In the genomic region with DNA sequence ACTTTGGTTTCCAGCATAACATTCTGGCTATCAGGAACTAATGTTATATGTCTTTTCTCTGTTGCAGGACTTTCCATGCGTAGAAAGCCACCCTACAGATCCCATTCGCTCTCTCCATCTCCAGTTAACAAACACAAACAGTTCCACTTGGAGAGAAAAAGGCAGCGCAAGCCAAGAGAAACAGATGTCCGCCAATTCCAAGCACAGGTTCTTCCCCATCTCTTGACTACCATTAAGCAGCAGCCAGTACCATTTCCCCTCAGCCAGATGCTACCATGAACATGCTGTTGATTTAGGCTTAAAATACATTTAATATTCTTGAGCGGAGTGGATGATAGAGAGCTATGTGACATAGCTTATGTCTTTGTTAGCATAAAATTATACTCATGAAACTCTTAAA, we compare ENCODE assay signal across 19 cellular contexts. TPM values are rescaled to one million over a fixed set of nuclear protein-coding genes. Genes with fewer than 3 reads are reported as not detected.
DNase-seq lines count a peak whose midpoint lies in the region; ATAC-seq, FAIRE-seq and TF ChIP-seq lines count a peak whose summit lies in the region.
"Had no signal": no experiment of that assay in that cellular context is flagged by ENCODE, and none has a peak within 500 bp of the region (broad histone marks: within the 10 kb centered on the region; RNA-seq: fewer than 3 reads in every experiment).

No MANE protein-coding gene starts in this region.

- TF ChIP-seq RAD21 in HepG2 (CRISPR knock-in tag; IDR thresholded peaks at IDR 0.05): no peak

- H3K27ac ChIP-seq in HepG2 (ENCODE audit: extremely low read length, insufficient read depth, low read length) (no peak overlapping the region), right lobe of liver (no peak overlapping the region), mesendoderm (ENCODE audit: low read depth, low read length) (no peak overlapping the region)
- H3K27ac ChIP-seq: BLaER1 treated with 17β-estradiol and CSF1 and Interleukin-3, amounts not matched to agents 10 nM and 100 nM had no signal

- H3K56ac ChIP-seq in mesendoderm (ENCODE audit: low read length): no peak overlapping the region

- no peaks in the 10 kb centered on the region for H3K27me3 Mint-ChIP-seq in activated T-cell treated with anti-CD3 and anti-CD28 coated beads, Interleukin-2, amount 50 U/mL, for 24 hours
- no peaks in the 10 kb centered on the region for H3K27me3 Mint-ChIP-seq in activated T-cell treated with anti-CD3 and anti-CD28 coated beads, Interleukin-2, amount 50 U/mL, for 4 hours (ENCODE audit: low read depth)
- no peaks in the 10 kb centered on the region for H3K27me3 Mint-ChIP-seq in memory B cell
- H3K27me3 Mint-ChIP-seq: B cell; CD8-positive, alpha-beta memory T cell had no signal

- H3K79me2 ChIP-seq in HepG2 (ENCODE audit: insufficient read depth, low read length) (no peaks in the 10 kb centered on the region), mesendoderm (ENCODE audit: control insufficient read depth, insufficient read depth, low read length) (no peaks in the 10 kb centered on the region)

- no peak for DNase-seq in activated T-cell treated with anti-CD3 and anti-CD28 coated beads, Interleukin-2, amount 50 U/mL, for 24 hours
- no peak for DNase-seq in activated T-cell treated with anti-CD3 and anti-CD28 coated beads, Interleukin-2, amount 50 U/mL, for 4 hours
- DNase-seq in HepG2 (ENCODE audit: low spot score) (no peak), right lobe of liver (no peak), memory B cell (ENCODE audit: low spot score in 2 of 2) (no peak), mesendoderm (no peak), LoVo (ENCODE audit: low spot score) (no peak)
- DNase-seq: 8988T; CD8-positive, alpha-beta memory T cell; COR-L47; DMS 273 treated with DMSO at 0.1 percent for 48 hours; DMS53; DND-41; EL; H9 had no signal

- H3K36me3 Mint-ChIP-seq in activated T-cell treated with anti-CD3 and anti-CD28 coated beads, Interleukin-2, amount 50 U/mL, for 24 hours (ENCODE audit: low read depth): peaks cover 93% of the 10 kb centered on the region
- H3K36me3 Mint-ChIP-seq in activated T-cell treated with anti-CD3 and anti-CD28 coated beads, Interleukin-2, amount 50 U/mL, for 4 hours (ENCODE audit: insufficient read depth): peaks cover 66% of the 10 kb centered on the region
- peaks cover 41% of the 10 kb centered on the region for H3K36me3 Mint-ChIP-seq in memory B cell

- in situ Hi-C loops in HepG2 (cut with HindIII; ENCODE audit: extremely low pct_ligation_motif_present, low pct_unique_long_range_greater_than_20kb): loop anchor here (25.0 kb wide), 1 partner anchor 108 kb away; no protein-coding TSS in a partner anchor

- no peak for ATAC-seq in activated T-cell treated with anti-CD3 and anti-CD28 coated beads, Interleukin-2, amount 50 U/mL, for 4 hours
- ATAC-seq in HepG2: no peak
- no peak for ATAC-seq in right lobe of liver
- no peak for ATAC-seq in memory B cell (ENCODE audit: low read depth)
- ATAC-seq: GM12878 had no signal

- no peak overlapping the region for H3K4me3 ChIP-seq in HepG2 (replicated peaks in 1 of 3; ENCODE audit: insufficient read depth in 1 of 3, low read depth in 2 of 3, low read length in 3 of 3)
- no peak overlapping the region for H3K4me3 ChIP-seq in right lobe of liver
- H3K4me3 ChIP-seq in mesendoderm (ENCODE audit: low read length): no peak overlapping the region
- H3K4me3 ChIP-seq: BLaER1 treated with 17β-estradiol and CSF1 and Interleukin-3, amounts not matched to agents 10 nM and 100 nM; GM12878 had no signal

- H3K36me3 ChIP-seq in HepG2 (replicated peaks in 1 of 2; ENCODE audit: control insufficient read depth in 1 of 2, insufficient read depth in 2 of 2, low read length in 2 of 2) (peaks cover 37 to 88% of the 10 kb centered on the region in 2 experiments), right lobe of liver (peaks cover 18 to 97% (median 61%) of the 10 kb centered on the region in 4 donors), mesendoderm (ENCODE audit: control insufficient read depth, insufficient read depth, low read length) (peaks cover 14% of the 10 kb centered on the region)

- POLR2A ChIA-PET in HepG2 (lab: Yijun Ruan, JAX): no interaction called here

- no peak overlapping the region for H2BK15ac ChIP-seq in mesendoderm (replicated peaks; ENCODE audit: low read depth)

- H2BK120ac ChIP-seq in mesendoderm (ENCODE audit: low read depth, low read length): no peak overlapping the region

- FAIRE-seq in HepG2 (lab: Jason Lieb, UNC): no peak
- FAIRE-seq: GM12878, H1 had no signal

- H3K9ac ChIP-seq in HepG2 (ENCODE audit: insufficient read depth, low read depth, low read length) (no peak overlapping the region), mesendoderm (ENCODE audit: low read length) (no peak overlapping the region)
- H3K9ac ChIP-seq: BLaER1 treated with 17β-estradiol and CSF1 and Interleukin-3, amounts not matched to agents 10 nM and 100 nM had no signal

- no peak overlapping the region for H4K8ac ChIP-seq in mesendoderm (ENCODE audit: low read depth, low read length)

- H3K27me3 ChIP-seq in HepG2 (ENCODE audit: control insufficient read depth in 1 of 2, insufficient read depth in 2 of 2, low read length in 2 of 2) (no peaks in the 10 kb centered on the region), right lobe of liver (no peaks in the 10 kb centered on the region), mesendoderm (ENCODE audit: insufficient read depth, low read length, poor library complexity) (no peaks in the 10 kb centered on the region)
- H3K27me3 ChIP-seq: BLaER1 treated with 17β-estradiol and CSF1 and Interleukin-3, amounts not matched to agents 10 nM and 100 nM had no signal

- no peak overlapping the region for H3K4me3 Mint-ChIP-seq in activated T-cell treated with anti-CD3 and anti-CD28 coated beads, Interleukin-2, amount 50 U/mL, for 24 hours
- no peak overlapping the region for H3K4me3 Mint-ChIP-seq in activated T-cell treated with anti-CD3 and anti-CD28 coated beads, Interleukin-2, amount 50 U/mL, for 4 hours
- no peak overlapping the region for H3K4me3 Mint-ChIP-seq in memory B cell
- H3K4me3 Mint-ChIP-seq: B cell; CD8-positive, alpha-beta memory T cell; H9 had no signal

- H3K4me1 ChIP-seq in HepG2 (ENCODE audit: insufficient read depth, low read length) (no peaks in the 10 kb centered on the region), right lobe of liver (no peaks in the 10 kb centered on the region), mesendoderm (ENCODE audit: control insufficient read depth, low read depth, low read length) (no peaks in the 10 kb centered on the region)
- H3K4me1 ChIP-seq: BLaER1 treated with 17β-estradiol and CSF1 and Interleukin-3, amounts not matched to agents 10 nM and 100 nM had no signal

- no peak for TF ChIP-seq EP300 in HepG2 (IDR thresholded peaks at IDR 0.05; ENCODE audit: low read depth in 2 of 2, low read length in 2 of 2)
- TF ChIP-seq EP300 in HepG2 (CRISPR knock-in tag; IDR thresholded peaks at IDR 0.05; ENCODE audit: borderline replicate concordance): no peak

- H4K5ac ChIP-seq in mesendoderm (ENCODE audit: low read length): no peak overlapping the region

- no peaks in the 10 kb centered on the region for H4K20me1 ChIP-seq in HepG2 (ENCODE audit: insufficient read depth, low read length)

- no peak overlapping the region for H2BK5ac ChIP-seq in mesendoderm (ENCODE audit: low read length)

- no peak overlapping the region for H3K18ac ChIP-seq in mesendoderm (ENCODE audit: low read length)

- H3K9me3 ChIP-seq in HepG2 (ENCODE audit: low read length) (no peaks in the 10 kb centered on the region), right lobe of liver (no peaks in the 10 kb centered on the region)
- H3K9me3 ChIP-seq: BLaER1 treated with 17β-estradiol and CSF1 and Interleukin-3, amounts not matched to agents 10 nM and 100 nM had no signal

- H2AFZ ChIP-seq in HepG2 (ENCODE audit: low read length): no peak overlapping the region

- no peak for TF ChIP-seq CTCF in HepG2 (CRISPR knock-in tag; IDR thresholded peaks at IDR 0.05)
- TF ChIP-seq CTCF in right lobe of liver (IDR thresholded peaks at IDR 0.05): no peak

- WGBS in HepG2 (ENCODE audit: low lambda C conversion rate): 96% methylated on average over 5 of the region's 5 CpGs
- 93% methylated on average over 5 of the region's 5 CpGs for WGBS in right lobe of liver (ENCODE audit: insufficient coverage, low coverage, low lambda C conversion rate, missing lambda C conversion rate)
- WGBS in mesendoderm (ENCODE audit: extremely low coverage, insufficient coverage, low lambda C conversion rate): no CpG with 5 or more reads among the region's 5 CpGs

- no peak overlapping the region for H3K4me2 ChIP-seq in HepG2 (ENCODE audit: low read depth, low read length)
- no peak overlapping the region for H3K4me2 ChIP-seq in mesendoderm (ENCODE audit: low read length)
- H3K4me2 ChIP-seq: BLaER1 treated with 17β-estradiol and CSF1 and Interleukin-3, amounts not matched to agents 10 nM and 100 nM had no signal

- H3K27ac Mint-ChIP-seq in activated T-cell treated with anti-CD3 and anti-CD28 coated beads, Interleukin-2, amount 50 U/mL, for 24 hours: peak overlapping the region; percentile 8
- H3K27ac Mint-ChIP-seq in memory B cell: peak overlapping the region; percentile 14
- H3K27ac Mint-ChIP-seq: B cell, H9 had no signal

- TF ChIP-seq POLR2A in HepG2 (IDR thresholded peaks at IDR 0.05; ENCODE audit: insufficient read depth in 1 of 2, low read depth in 2 of 2, low read length in 2 of 2) (no peak), right lobe of liver (IDR thresholded peaks at IDR 0.05) (no peak)

- H2AK5ac ChIP-seq in mesendoderm (ENCODE audit: low read length): no peak overlapping the region

- intact Hi-C loops in HepG2 (cut with micrococcal nuclease; ENCODE audit: unreplicated experiment): no loop called here
- intact Hi-C loops in right lobe of liver (cut with DNase I): no loop called here

- H3K9me3 Mint-ChIP-seq in activated T-cell treated with anti-CD3 and anti-CD28 coated beads, Interleukin-2, amount 50 U/mL, for 24 hours: no peaks in the 10 kb centered on the region
- H3K9me3 Mint-ChIP-seq in activated T-cell treated with anti-CD3 and anti-CD28 coated beads, Interleukin-2, amount 50 U/mL, for 4 hours: no peaks in the 10 kb centered on the region
- H3K9me3 Mint-ChIP-seq in memory B cell: no peaks in the 10 kb centered on the region
- H3K9me3 Mint-ChIP-seq: CD8-positive, alpha-beta memory T cell; H9 had no signal

- CTCF ChIA-PET in HepG2 (lab: Yijun Ruan, JAX; ENCODE audit: low intra/inter-chr PET ratio, low total read pairs): no interaction called here

- no peaks in the 10 kb centered on the region for H3K79me1 ChIP-seq in mesendoderm (ENCODE audit: low read length)

- no peaks in the 10 kb centered on the region for H3K4me1 Mint-ChIP-seq in activated T-cell treated with anti-CD3 and anti-CD28 coated beads, Interleukin-2, amount 50 U/mL, for 24 hours (ENCODE audit: low read depth)
- H3K4me1 Mint-ChIP-seq in activated T-cell treated with anti-CD3 and anti-CD28 coated beads, Interleukin-2, amount 50 U/mL, for 4 hours (ENCODE audit: low read depth): no peaks in the 10 kb centered on the region
- no peaks in the 10 kb centered on the region for H3K4me1 Mint-ChIP-seq in memory B cell
- H3K4me1 Mint-ChIP-seq: B cell, H9 had no signal

- no TSS peak for BruUV-seq in HepG2 (replicated peaks; lab: Mats Ljungman, UMichigan)

- H3K23ac ChIP-seq in mesendoderm (ENCODE audit: low read length): no peak overlapping the region

- no peak overlapping the region for H3K4ac ChIP-seq in mesendoderm (ENCODE audit: low read depth, low read length)

RNA-seq across cellular contexts. Expression of a gene that starts 22.4 kb away (rescaled TPM):
- total RNA-seq in activated T-cell treated with anti-CD3 and anti-CD28 coated beads, Interleukin-2, amount 50 U/mL, for 4 hours: 10 to 100 TPM; 35.1 to 38.2 (median 36.7) TPM
- total RNA-seq in HepG2 (2016; rRNA removed; fragmentation: Illumina TruSeq; extraction: Trizol) (31.9 and 68.8 TPM in 2 replicates), right lobe of liver (10 to 100 TPM; 11.0 to 27.6 (median 14.0) TPM)
- 28.2 and 32.1 TPM in 2 replicates for total RNA-seq in HepG2 (2016; cell fraction: cytosol; rRNA removed; fragmentation: Illumina TruSeq; extraction: Trizol; ENCODE audit: low read depth)
- 34.8 and 63.6 TPM in 2 replicates for total RNA-seq in HepG2 (2016; cell fraction: insoluble cytoplasmic fraction; rRNA removed; fragmentation: Illumina TruSeq; extraction: Trizol)
- total RNA-seq in HepG2 (2016; cell fraction: membrane; rRNA removed; fragmentation: Illumina TruSeq; extraction: Trizol): 29.6 and 34.9 TPM in 2 replicates
- total RNA-seq in HepG2 (2016; cell fraction: nucleus; rRNA removed; fragmentation: Illumina TruSeq; extraction: Trizol): 128 and 149 TPM in 2 replicates
- polyA plus RNA-seq in HepG2 (2011; rRNA removed): 58.6 and 65.9 TPM in 2 replicates
- 11.6 and 14.3 TPM in 2 replicates for polyA plus RNA-seq in HepG2 (2011; cell fraction: cytosol; rRNA removed)
- 128 and 136 TPM in 2 replicates for polyA plus RNA-seq in HepG2 (2011; cell fraction: nucleus; rRNA removed)
- polyA plus RNA-seq in HepG2 (2012): 42.4 and 43.9 TPM in 2 replicates
- 9.9 and 10.0 TPM in 2 replicates for polyA plus RNA-seq in HepG2 (2016; cell fraction: cytosol; fragmentation: Illumina TruSeq; extraction: Trizol; ENCODE audit: low read depth)
- polyA plus RNA-seq in HepG2 (2016; cell fraction: insoluble cytoplasmic fraction; fragmentation: Illumina TruSeq; extraction: Trizol; ENCODE audit: low read depth): 31.3 and 31.7 TPM in 2 replicates
- polyA plus RNA-seq in HepG2 (2016; cell fraction: membrane; fragmentation: Illumina TruSeq; extraction: Trizol; ENCODE audit: low read depth): 16.6 and 17.0 TPM in 2 replicates
- 274 and 290 TPM in 2 replicates for polyA plus RNA-seq in HepG2 (2016; cell fraction: nucleus; fragmentation: Illumina TruSeq; extraction: Trizol; ENCODE audit: insufficient read depth, low read depth)
- 37.3 and 40.5 TPM in 2 replicates for polyA minus RNA-seq in HepG2 (2011; rRNA and poly(A)+ RNA removed; ENCODE audit: low replicate concordance)
- polyA minus RNA-seq in HepG2 (2011; cell fraction: cytosol; rRNA and poly(A)+ RNA removed): 13.0 and 13.9 TPM in 2 replicates
- 201 and 240 TPM in 2 replicates for polyA minus RNA-seq in HepG2 (2011; cell fraction: nucleus; rRNA and poly(A)+ RNA removed)
- 47.9 TPM for polyA plus RNA-seq in mesendoderm (2013, experiment 1 of 2)
- 47.5 TPM for polyA plus RNA-seq in mesendoderm (2013, experiment 2 of 2)

RNA-seq across cellular contexts. Expression of a gene that starts 23.1 kb away (rescaled TPM):
- 1,000 to 10,000 TPM; 1,033 to 1,200 (median 1,184) TPM for total RNA-seq in activated T-cell treated with anti-CD3 and anti-CD28 coated beads, Interleukin-2, amount 50 U/mL, for 4 hours
- 503 and 539 TPM in 2 replicates for total RNA-seq in HepG2 (2016; rRNA removed; fragmentation: Illumina TruSeq; extraction: Trizol)
- total RNA-seq in HepG2 (2016; cell fraction: cytosol; rRNA removed; fragmentation: Illumina TruSeq; extraction: Trizol; ENCODE audit: low read depth): 84.1 and 89.7 TPM in 2 replicates
- total RNA-seq in HepG2 (2016; cell fraction: insoluble cytoplasmic fraction; rRNA removed; fragmentation: Illumina TruSeq; extraction: Trizol): 489 and 528 TPM in 2 replicates
- total RNA-seq in HepG2 (2016; cell fraction: membrane; rRNA removed; fragmentation: Illumina TruSeq; extraction: Trizol): 116 and 157 TPM in 2 replicates
- 878 and 919 TPM in 2 replicates for total RNA-seq in HepG2 (2016; cell fraction: nucleus; rRNA removed; fragmentation: Illumina TruSeq; extraction: Trizol)
- polyA plus RNA-seq in HepG2 (2011; rRNA removed): 622 and 684 TPM in 2 replicates
- 569 and 613 TPM in 2 replicates for polyA plus RNA-seq in HepG2 (2011; cell fraction: cytosol; rRNA removed)
- polyA plus RNA-seq in HepG2 (2011; cell fraction: nucleus; rRNA removed): 1,237 and 1,431 TPM in 2 replicates
- 388 and 421 TPM in 2 replicates for polyA plus RNA-seq in HepG2 (2012)
- polyA plus RNA-seq in HepG2 (2016; cell fraction: cytosol; fragmentation: Illumina TruSeq; extraction: Trizol; ENCODE audit: low read depth): 39.4 and 49.0 TPM in 2 replicates
- 620 and 627 TPM in 2 replicates for polyA plus RNA-seq in HepG2 (2016; cell fraction: insoluble cytoplasmic fraction; fragmentation: Illumina TruSeq; extraction: Trizol; ENCODE audit: low read depth)
- 60.1 and 80.5 TPM in 2 replicates for polyA plus RNA-seq in HepG2 (2016; cell fraction: membrane; fragmentation: Illumina TruSeq; extraction: Trizol; ENCODE audit: low read depth)
- 1,021 and 1,036 TPM in 2 replicates for polyA plus RNA-seq in HepG2 (2016; cell fraction: nucleus; fragmentation: Illumina TruSeq; extraction: Trizol; ENCODE audit: insufficient read depth, low read depth)
- 1,158 and 1,526 TPM in 2 replicates for polyA minus RNA-seq in HepG2 (2011; rRNA and poly(A)+ RNA removed; ENCODE audit: low replicate concordance)
- 501 and 518 TPM in 2 replicates for polyA minus RNA-seq in HepG2 (2011; cell fraction: cytosol; rRNA and poly(A)+ RNA removed)
- polyA minus RNA-seq in HepG2 (2011; cell fraction: nucleus; rRNA and poly(A)+ RNA removed): 2,012 and 2,066 TPM in 2 replicates
- total RNA-seq in right lobe of liver: 100 to 1,000 TPM; 218 to 431 (median 344) TPM
- 740 TPM for polyA plus RNA-seq in mesendoderm (2013, experiment 1 of 2)
- 740 TPM for polyA plus RNA-seq in mesendoderm (2013, experiment 2 of 2)

RNA-seq across cellular contexts. Expression of a gene that starts 32.4 kb away (rescaled TPM):
- 10 to 100 TPM; 34.1 to 34.9 (median 34.2) TPM for total RNA-seq in activated T-cell treated with anti-CD3 and anti-CD28 coated beads, Interleukin-2, amount 50 U/mL, for 4 hours
- 16.2 and 25.5 TPM in 2 replicates for total RNA-seq in HepG2 (2016; rRNA removed; fragmentation: Illumina TruSeq; extraction: Trizol)
- 6.2 and 6.5 TPM in 2 replicates for total RNA-seq in HepG2 (2016; cell fraction: cytosol; rRNA removed; fragmentation: Illumina TruSeq; extraction: Trizol; ENCODE audit: low read depth)
- 17.1 and 25.1 TPM in 2 replicates for total RNA-seq in HepG2 (2016; cell fraction: insoluble cytoplasmic fraction; rRNA removed; fragmentation: Illumina TruSeq; extraction: Trizol)
- total RNA-seq in HepG2 (2016; cell fraction: membrane; rRNA removed; fragmentation: Illumina TruSeq; extraction: Trizol): 4.8 and 7.5 TPM in 2 replicates
- total RNA-seq in HepG2 (2016; cell fraction: nucleus; rRNA removed; fragmentation: Illumina TruSeq; extraction: Trizol): 40.2 and 43.9 TPM in 2 replicates
- 19.6 and 21.1 TPM in 2 replicates for polyA plus RNA-seq in HepG2 (2011; rRNA removed)
- polyA plus RNA-seq in HepG2 (2011; cell fraction: cytosol; rRNA removed): 7.1 and 7.7 TPM in 2 replicates
- 33.9 and 48.5 TPM in 2 replicates for polyA plus RNA-seq in HepG2 (2011; cell fraction: nucleus; rRNA removed)
- polyA plus RNA-seq in HepG2 (2012): 20.6 and 26.0 TPM in 2 replicates
- 1.7 and 1.9 TPM in 2 replicates for polyA plus RNA-seq in HepG2 (2016; cell fraction: cytosol; fragmentation: Illumina TruSeq; extraction: Trizol; ENCODE audit: low read depth)
- polyA plus RNA-seq in HepG2 (2016; cell fraction: insoluble cytoplasmic fraction; fragmentation: Illumina TruSeq; extraction: Trizol; ENCODE audit: low read depth): 15.7 and 18.4 TPM in 2 replicates
- 2.1 and 3.4 TPM in 2 replicates for polyA plus RNA-seq in HepG2 (2016; cell fraction: membrane; fragmentation: Illumina TruSeq; extraction: Trizol; ENCODE audit: low read depth)
- 81.7 and 89.2 TPM in 2 replicates for polyA plus RNA-seq in HepG2 (2016; cell fraction: nucleus; fragmentation: Illumina TruSeq; extraction: Trizol; ENCODE audit: insufficient read depth, low read depth)
- 8.5 and 12.3 TPM in 2 replicates for polyA minus RNA-seq in HepG2 (2011; rRNA and poly(A)+ RNA removed; ENCODE audit: low replicate concordance)
- polyA minus RNA-seq in HepG2 (2011; cell fraction: cytosol; rRNA and poly(A)+ RNA removed): 3.9 and 5.4 TPM in 2 replicates
- 61.8 and 78.0 TPM in 2 replicates for polyA minus RNA-seq in HepG2 (2011; cell fraction: nucleus; rRNA and poly(A)+ RNA removed)
- 1 to 10 TPM; 2.9 to 9.2 (median 5.5) TPM for total RNA-seq in right lobe of liver
- 14.5 TPM for polyA plus RNA-seq in mesendoderm (2013, experiment 1 of 2)
- 14.9 TPM for polyA plus RNA-seq in mesendoderm (2013, experiment 2 of 2)
